Comparison of ENCODE assay signal across 11 cellular contexts in genomic region chr16:62034236-62035114, GRCh38. TPM values are rescaled to one million over a fixed set of nuclear protein-coding genes. Genes with fewer than 3 reads are reported as not detected.
A peak's percentile ranks its signal among the peaks of the same experiment; 100 is the strongest.
DNase-seq lines count a peak whose midpoint lies in the region; ATAC-seq, FAIRE-seq and TF ChIP-seq lines count a peak whose summit lies in the region.
"Had no signal": no experiment of that assay in that cellular context is flagged by ENCODE, and none has a peak within 500 bp of the region (broad histone marks: within the 10 kb centered on the region; RNA-seq: fewer than 3 reads in every experiment).

No MANE protein-coding gene starts in this region.

- no peaks in the 10 kb centered on the region for H3K36me3 ChIP-seq in HUES6 (ENCODE audit: control insufficient read depth, insufficient read depth, low read length)
- no peaks in the 10 kb centered on the region for H3K36me3 ChIP-seq in kidney epithelial cell (ENCODE audit: control insufficient read depth, insufficient read depth, low read length)
- no peaks in the 10 kb centered on the region for H3K36me3 ChIP-seq in skeletal muscle satellite cell (ENCODE audit: insufficient read depth, low read length)

- peaks cover 75% of the 10 kb centered on the region for H3K27me3 ChIP-seq in HUES6 (ENCODE audit: control insufficient read depth, insufficient read depth, low read length)
- H3K27me3 ChIP-seq in kidney epithelial cell (ENCODE audit: control insufficient read depth, insufficient read depth, low read length) = peaks cover 44% of the 10 kb centered on the region
- peaks cover 40% of the 10 kb centered on the region for H3K27me3 ChIP-seq in skeletal muscle satellite cell (ENCODE audit: control insufficient read depth, insufficient read depth, low read length)

- TF ChIP-seq CTCF in kidney epithelial cell (IDR thresholded peaks at IDR 0.05; ENCODE audit: insufficient read depth, low read length, poor library complexity, severe bottlenecking) (no peak), D721Med (IDR thresholded peaks at IDR 0.05; ENCODE audit: insufficient read depth, missing control alignments) (no peak)

- in situ Hi-C loops in G401 (cut with HindIII; ENCODE audit: low sequenced_read_pairs) = no loop called here

- H3K9ac ChIP-seq in HUES6 (ENCODE audit: low read length) = peak overlapping the region; percentile 60
- no peak overlapping the region for H3K9ac ChIP-seq in skeletal muscle satellite cell (ENCODE audit: low read depth, low read length)

- H3K4me3 ChIP-seq in HUES6 (ENCODE audit: low read depth, low read length) (peak overlapping the region; percentile 74), kidney epithelial cell (ENCODE audit: low read depth, low read length) (peak overlapping the region; percentile 29), skeletal muscle satellite cell (ENCODE audit: low read length) (peak overlapping the region; percentile 62)

- no peak for ATAC-seq in GM19452 (IDR thresholded peaks at IDR 0.05; ENCODE audit: unreplicated experiment)
- ATAC-seq: activated CD4-positive, alpha-beta T cell treated with anti-CD3 and anti-CD28 coated beads for 36 hours; HCT116 had no signal

- FAIRE-seq in D721Med (lab: Jason Lieb, UNC) = no peak

- H3K27ac ChIP-seq in HUES6 (ENCODE audit: low read depth, low read length) = no peak overlapping the region

- H3K4me1 ChIP-seq in HUES6 (ENCODE audit: control insufficient read depth, insufficient read depth, low read length) (peaks cover 33% of the 10 kb centered on the region), skeletal muscle satellite cell (ENCODE audit: control insufficient read depth, insufficient read depth, low read length) (no peaks in the 10 kb centered on the region)

- peak overlapping the region; percentile 63 for H3K4me2 ChIP-seq in skeletal muscle satellite cell (ENCODE audit: low read length)

- H3K9me3 ChIP-seq in HUES6 (ENCODE audit: control insufficient read depth, insufficient read depth, low read depth, low read length) (no peaks in the 10 kb centered on the region), skeletal muscle satellite cell (replicated peaks; ENCODE audit: low read length) (no peaks in the 10 kb centered on the region)

- DNase-seq in astrocyte of the hippocampus (ENCODE audit: low read depth, low spot score) (peak; percentile 69), kidney epithelial cell (ENCODE audit: low read depth) (no peak), cortex of kidney (lab: John Stamatoyannopoulos, UW) (no peak), D721Med (ENCODE audit: insufficient read length, low spot score) (no peak), G401 (ENCODE audit: low spot score) (no peak)
- DNase-seq: activated CD4-positive, alpha-beta T cell treated with anti-CD3 and anti-CD28 coated beads for 36 hours; DND-41 had no signal

RNA-seq across cellular contexts. Expression of gene CDH8, which starts 1.8 kb away (rescaled TPM):
- 0.34 and 0.92 TPM in 2 replicates for total RNA-seq in kidney epithelial cell
- total RNA-seq in skeletal muscle satellite cell (2012; rRNA removed) = under 0.01 TPM in 2 replicates
- not detected in 2 replicates for total RNA-seq in G401 (2014; rRNA removed; shearing (Covaris generic))
- total RNA-seq: activated CD4-positive, alpha-beta T cell treated with anti-CD3 and anti-CD28 coated beads for 36 hours had no signal
